Comparison of ENCODE assay signal across 1 cellular context in the genomic region with DNA sequence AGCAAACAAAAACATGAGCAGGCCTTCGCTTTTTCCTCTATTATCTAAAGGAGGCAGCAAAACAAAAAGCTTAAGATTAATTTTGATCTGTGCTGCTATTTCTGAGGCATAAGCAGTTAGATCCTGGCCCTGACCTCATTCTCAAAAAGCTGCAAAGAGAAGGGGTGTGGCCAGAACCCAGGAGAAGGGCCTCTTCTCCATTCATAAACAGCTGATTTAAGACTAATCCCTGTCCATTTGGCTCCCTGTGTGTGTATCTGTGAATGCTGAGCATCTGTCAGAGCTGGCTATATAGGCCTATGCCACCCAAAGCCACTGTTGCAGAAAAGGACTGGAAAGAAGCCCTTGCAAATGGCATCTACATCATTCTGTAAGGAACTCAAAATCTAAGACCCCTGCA.
TF ChIP-seq lines count a peak whose summit lies in the region.

No MANE protein-coding gene starts in this region.

TF ChIP-seq in IMR-90, 13 proteins besides CTCF, POLR2A, EP300 and RAD21:
- TF ChIP-seq BHLHE40 (IDR thresholded peaks at IDR 0.05; ENCODE audit: low read depth, low read length) (no peak), RCOR1 (IDR thresholded peaks at IDR 0.05; ENCODE audit: insufficient replicate concordance, low read length) (no peak), MXI1 (IDR thresholded peaks at IDR 0.05; ENCODE audit: borderline replicate concordance, low read depth, low read length) (no peak), MAZ (IDR thresholded peaks at IDR 0.05; ENCODE audit: borderline replicate concordance, low read depth, low read length) (no peak), RFX5 (IDR thresholded peaks at IDR 0.05; ENCODE audit: low read depth, low read length) (no peak), SMC3 (IDR thresholded peaks at IDR 0.05; ENCODE audit: low read depth, low read length) (no peak), FOS (IDR thresholded peaks at IDR 0.05; ENCODE audit: low read depth, low read length) (no peak), CHD1 (IDR thresholded peaks at IDR 0.05; ENCODE audit: low read depth, low read length) (no peak), MAFK (IDR thresholded peaks at IDR 0.05; ENCODE audit: low read depth, low read length) (no peak), NFE2L2 (IDR thresholded peaks at IDR 0.05; ENCODE audit: low read depth, low read length) (no peak), CEBPB (IDR thresholded peaks at IDR 0.05; ENCODE audit: low read depth, low read length) (no peak)
- TF ChIP-seq, protein P1, sequence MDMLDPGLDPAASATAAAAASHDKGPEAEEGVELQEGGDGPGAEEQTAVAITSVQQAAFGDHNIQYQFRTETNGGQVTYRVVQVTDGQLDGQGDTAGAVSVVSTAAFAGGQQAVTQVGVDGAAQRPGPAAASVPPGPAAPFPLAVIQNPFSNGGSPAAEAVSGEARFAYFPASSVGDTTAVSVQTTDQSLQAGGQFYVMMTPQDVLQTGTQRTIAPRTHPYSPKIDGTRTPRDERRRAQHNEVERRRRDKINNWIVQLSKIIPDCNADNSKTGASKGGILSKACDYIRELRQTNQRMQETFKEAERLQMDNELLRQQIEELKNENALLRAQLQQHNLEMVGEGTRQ (IDR thresholded peaks at IDR 0.05; ENCODE audit: low read depth, low read length): no peak
- TF ChIP-seq, protein P2, sequence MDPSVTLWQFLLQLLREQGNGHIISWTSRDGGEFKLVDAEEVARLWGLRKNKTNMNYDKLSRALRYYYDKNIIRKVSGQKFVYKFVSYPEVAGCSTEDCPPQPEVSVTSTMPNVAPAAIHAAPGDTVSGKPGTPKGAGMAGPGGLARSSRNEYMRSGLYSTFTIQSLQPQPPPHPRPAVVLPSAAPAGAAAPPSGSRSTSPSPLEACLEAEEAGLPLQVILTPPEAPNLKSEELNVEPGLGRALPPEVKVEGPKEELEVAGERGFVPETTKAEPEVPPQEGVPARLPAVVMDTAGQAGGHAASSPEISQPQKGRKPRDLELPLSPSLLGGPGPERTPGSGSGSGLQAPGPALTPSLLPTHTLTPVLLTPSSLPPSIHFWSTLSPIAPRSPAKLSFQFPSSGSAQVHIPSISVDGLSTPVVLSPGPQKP (IDR thresholded peaks at IDR 0.05; ENCODE audit: borderline replicate concordance, low read depth, low read length): no peak
